ENCODE assay signal across 13 cellular contexts in the genomic region with DNA sequence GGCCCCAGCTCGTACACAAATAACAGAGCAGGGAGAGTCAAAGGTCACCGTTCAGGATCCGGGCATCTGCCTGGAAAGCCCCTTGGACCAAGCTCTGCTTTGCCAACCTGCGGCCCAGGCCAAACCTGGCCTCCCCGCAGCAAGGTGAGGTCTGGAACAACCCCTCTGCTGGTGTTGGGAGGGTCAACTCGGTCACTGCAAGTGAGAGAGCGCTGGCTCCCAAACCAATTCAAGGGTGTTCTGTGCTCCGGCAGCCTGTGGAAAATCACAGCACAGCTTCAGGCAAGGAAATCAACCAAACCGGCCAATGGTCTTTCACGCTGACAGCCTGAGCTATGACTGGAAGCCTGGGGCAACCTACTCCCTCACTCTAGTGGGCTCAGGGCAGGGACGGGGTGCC.
DNase-seq lines count a peak whose midpoint lies in the region; ATAC-seq, FAIRE-seq and TF ChIP-seq lines count a peak whose summit lies in the region.
"Had no signal": no experiment of that assay in that cellular context is flagged by ENCODE, and none has a peak within 500 bp of the region (broad histone marks: within the 10 kb centered on the region; RNA-seq: fewer than 3 reads in every experiment).

No MANE protein-coding gene starts in this region.

- DNase-seq in H9 (no peak), GM12878 (ENCODE audit: low read depth, low spot score) (no peak), smooth muscle cell (lab: John Stamatoyannopoulos, UW; ENCODE audit: unreplicated experiment) (no peak), WERI-Rb-1 (no peak), retina (no peak)
- DNase-seq: activated CD4-positive, CD25-positive, alpha-beta regulatory T cell treated with anti-CD3 and anti-CD28 coated beads, Interleukin-2, amount 50 U/mL, for 72 hours; DMS53; immature natural killer cell; stimulated activated CD4-positive, alpha-beta T cell treated with anti-CD3 and anti-CD28 coated beads, Interleukin-2, amount 100 ng/mL, for 24 hours had no signal

- no peaks in the 10 kb centered on the region for H3K9me3 Mint-ChIP-seq in H9
- H3K9me3 Mint-ChIP-seq: central memory CD8-positive, alpha-beta T cell; immature natural killer cell had no signal

- no peak overlapping the region for H4K5ac ChIP-seq in H9 (ENCODE audit: insufficient read length, low read depth, low read length)

- TF ChIP-seq EP300 in GM12878 (IDR thresholded peaks at IDR 0.05; ENCODE audit: borderline replicate concordance in 1 of 2, control insufficient read depth in 1 of 2, low read depth in 2 of 2, low read length in 2 of 2): no peak

- H3K27ac Mint-ChIP-seq in H9: peak overlapping the region in 2 of 3 experiments; percentile 11 to 90; a peak in 3 of 7 replicates

- no peak overlapping the region for H2BK5ac ChIP-seq in H9 (ENCODE audit: insufficient read length, low read length)

- CTCF ChIA-PET in GM12878 (lab: Yijun Ruan, JAX): interaction anchor here (1.2 kb wide), 1 partner anchor 146 kb away, joined by 3 read pairs; no protein-coding TSS in a partner anchor

- no peak for TF ChIP-seq RAD21 in GM12878 (IDR thresholded peaks at IDR 0.05; ENCODE audit: insufficient read depth, low read depth, low read length)

- peaks cover 4% of the 10 kb centered on the region; the same call in 1 of the 2 replicates for H3K4me1 ChIP-seq in H9 (ENCODE audit: insufficient read depth, low read length)
- peaks cover 10% of the 10 kb centered on the region for H3K4me1 ChIP-seq in GM12878 (ENCODE audit: control insufficient read depth, insufficient read depth, low read length)
- peaks cover 18% of the 10 kb centered on the region for H3K4me1 ChIP-seq in smooth muscle cell (ENCODE audit: low read depth)

- SMC1A ChIA-PET in GM12878 (lab: Charles Lee; ENCODE audit: uncharacterized antibody, unreplicated experiment): interaction anchor here (0.6 to 1.5 kb wide), 3 partner anchors 11 to 147 kb away, joined by 3 to 4 read pairs (median 3); no protein-coding TSS in a partner anchor

- TF ChIP-seq POLR2A in GM12878 (IDR thresholded peaks at IDR 0.05; ENCODE audit: low read depth, low read length): no peak

- peaks cover 51% of the 10 kb centered on the region for H3F3A ChIP-seq in smooth muscle cell (ENCODE audit: low read depth)

- H3K4me3 Mint-ChIP-seq in H9: no peak overlapping the region
- H3K4me3 Mint-ChIP-seq: central memory CD8-positive, alpha-beta T cell; immature natural killer cell had no signal

- intact Hi-C loops in GM12878 (cut with micrococcal nuclease; ENCODE audit: unreplicated experiment): no loop called here

- H3K18ac ChIP-seq in H9 (ENCODE audit: insufficient read length, low read depth, low read length): no peak overlapping the region

- no peak overlapping the region for H4K8ac ChIP-seq in H9 (replicated peaks; ENCODE audit: insufficient read length, low read depth, low read length)

- H3K27me3 ChIP-seq in H9 (ENCODE audit: insufficient read depth, low read length) (no peaks in the 10 kb centered on the region), GM12878 (replicated peaks in 1 of 2; ENCODE audit: control insufficient read depth in 2 of 2, insufficient read depth in 2 of 2, low read length in 1 of 2) (no peaks in the 10 kb centered on the region), layer of hippocampus (ENCODE audit: control insufficient read depth, insufficient read depth, low read length) (no peaks in the 10 kb centered on the region), smooth muscle cell (ENCODE audit: low read depth) (no peaks in the 10 kb centered on the region), WERI-Rb-1 (ENCODE audit: insufficient read depth, low read depth, severe bottlenecking) (no peaks in the 10 kb centered on the region)

- no peaks in the 10 kb centered on the region for H3K23me2 ChIP-seq in H9 (ENCODE audit: insufficient read length, low read depth, low read length, poor library complexity, severe bottlenecking)

- H3K4me1 Mint-ChIP-seq in H9: peaks cover 19 to 22% of the 10 kb centered on the region in 2 experiments

- H2BK120ac ChIP-seq in H9 (ENCODE audit: low read depth, low read length, poor library complexity, severe bottlenecking): no peak overlapping the region

- no peaks in the 10 kb centered on the region for H3K9me3 ChIP-seq in H9 (ENCODE audit: control insufficient read depth, low read depth, low read length)
- H3K9me3 ChIP-seq in GM12878 (replicated peaks; ENCODE audit: control insufficient read depth, insufficient read depth, low read length): no peaks in the 10 kb centered on the region
- H3K9me3 ChIP-seq in smooth muscle cell (replicated peaks; ENCODE audit: low read depth): no peaks in the 10 kb centered on the region
- no peaks in the 10 kb centered on the region for H3K9me3 ChIP-seq in WERI-Rb-1 (ENCODE audit: severe bottlenecking)

- in situ Hi-C loops in GM12878 (cut with MboI): no loop called here

- TF ChIP-seq CTCF in H9 (conservative IDR thresholded peaks at IDR 0.05) (no peak), GM12878 (IDR thresholded peaks at IDR 0.05 in 2 of 3, conservative IDR thresholded peaks at IDR 0.05 in 1 of 3; ENCODE audit: control insufficient read depth in 2 of 3, extremely low read depth in 1 of 3, insufficient read depth in 1 of 3, low read depth in 3 of 3, low read length in 3 of 3) (no peak), smooth muscle cell (IDR thresholded peaks at IDR 0.05; ENCODE audit: borderline replicate concordance, insufficient read depth, poor library complexity, severe bottlenecking) (no peak), WERI-Rb-1 (IDR thresholded peaks at IDR 0.05; ENCODE audit: low read depth, low read length) (no peak)

- H4K91ac ChIP-seq in H9 (ENCODE audit: insufficient read length, low read depth, low read length): no peak overlapping the region

- no peak overlapping the region for H2AFZ ChIP-seq in H9 (ENCODE audit: low read length)
- H2AFZ ChIP-seq in GM12878 (ENCODE audit: control insufficient read depth, low read depth, low read length): no peak overlapping the region
- H2AFZ ChIP-seq in smooth muscle cell (ENCODE audit: low read depth): no peak overlapping the region

- TSS peak; percentile 18 for BruUV-seq in GM12878 (replicated peaks; lab: Mats Ljungman, UMichigan)

- H3K9ac ChIP-seq in H9 (ENCODE audit: extremely low read depth, insufficient read length, low read length) (no peak overlapping the region), GM12878 (ENCODE audit: control insufficient read depth, insufficient read depth, low read length) (no peak overlapping the region), smooth muscle cell (ENCODE audit: low read depth) (no peak overlapping the region)

- RAD21 ChIA-PET in GM12878 (lab: Charles Lee; ENCODE audit: unreplicated experiment): no interaction called here

- H3K36me3 Mint-ChIP-seq in H9 (ENCODE audit: insufficient read depth in 1 of 3, low read depth in 3 of 3): peaks cover 63 to 90% (median 79%) of the 10 kb centered on the region in 3 experiments

- H2BK20ac ChIP-seq in H9 (ENCODE audit: low read depth, low read length, poor library complexity, severe bottlenecking): no peak overlapping the region

- H2AK5ac ChIP-seq in H9 (ENCODE audit: insufficient read length, low read length): no peak overlapping the region

- FAIRE-seq in GM12878 (lab: Jason Lieb, UNC): no peak

- H3K27ac ChIP-seq in H9 (ENCODE audit: insufficient read length, low read depth, low read length) (no peak overlapping the region), GM12878 (ENCODE audit: control insufficient read depth, insufficient read depth) (no peak overlapping the region), layer of hippocampus (ENCODE audit: low read depth, low read length) (peak overlapping the region; percentile 81), smooth muscle cell (ENCODE audit: low read depth) (peak overlapping the region; percentile 100), WERI-Rb-1 (no peak overlapping the region)

- H3K36me3 ChIP-seq in GM12878 (ENCODE audit: control insufficient read depth in 2 of 2, insufficient read depth in 2 of 2, low read length in 1 of 2) (peaks cover 63 to 78% of the 10 kb centered on the region in 2 experiments), smooth muscle cell (ENCODE audit: low read depth) (peaks cover 7% of the 10 kb centered on the region), WERI-Rb-1 (peaks cover 78% of the 10 kb centered on the region)

- no peak overlapping the region for H3K4ac ChIP-seq in H9 (ENCODE audit: low read depth, low read length)

- H2BK12ac ChIP-seq in H9 (ENCODE audit: insufficient read length, low read depth, low read length): no peak overlapping the region

- H3K56ac ChIP-seq in H9 (ENCODE audit: insufficient read length, low read depth, low read length): no peak overlapping the region

- H2BK15ac ChIP-seq in H9 (ENCODE audit: low read depth, low read length): no peak overlapping the region

- H3K79me2 ChIP-seq in H9 (ENCODE audit: insufficient read depth, low read length): peaks cover 6% of the 10 kb centered on the region; the same call in 1 of the 2 replicates
- H3K79me2 ChIP-seq in GM12878 (ENCODE audit: control insufficient read depth, insufficient read depth, low read length): peaks cover 17% of the 10 kb centered on the region
- peaks cover 84% of the 10 kb centered on the region for H3K79me2 ChIP-seq in smooth muscle cell (ENCODE audit: low read depth)

- no peak overlapping the region for H3K14ac ChIP-seq in H9 (ENCODE audit: insufficient read depth, low read length)

- ATAC-seq in GM12878: no peak
- no peak for ATAC-seq in GM18517 (IDR thresholded peaks at IDR 0.05; ENCODE audit: unreplicated experiment)
- ATAC-seq in GM21723 (IDR thresholded peaks at IDR 0.05; ENCODE audit: unreplicated experiment): no peak

- H3K4me3 ChIP-seq in GM12878: no peak overlapping the region
- no peak overlapping the region for H3K4me3 ChIP-seq in smooth muscle cell
- H3K4me3 ChIP-seq in WERI-Rb-1 (ENCODE audit: low read depth, low read length): no peak overlapping the region

- no peaks in the 10 kb centered on the region for H3K79me1 ChIP-seq in H9 (ENCODE audit: insufficient read depth, low read depth, low read length, poor library complexity, severe bottlenecking)

- H3K23ac ChIP-seq in H9 (ENCODE audit: insufficient read length, low read depth, low read length): no peak overlapping the region

- no peak overlapping the region for H3T11ph ChIP-seq in H9 (ENCODE audit: low read length)

- no CpG with 5 or more reads among the region's 11 CpGs for WGBS in H9 (ENCODE audit: extremely low coverage, insufficient read length, low lambda C conversion rate)
- WGBS in GM12878 (ENCODE audit: insufficient coverage, insufficient replicate concordance, low lambda C conversion rate, missing lambda C conversion rate): 77% methylated on average over 11 of the region's 11 CpGs
- WGBS in smooth muscle cell (ENCODE audit: low lambda C conversion rate): 90% methylated on average over 11 of the region's 11 CpGs

- H4K20me1 ChIP-seq in H9 (ENCODE audit: control insufficient read depth, insufficient read depth, insufficient read length) (peaks cover 2% of the 10 kb centered on the region), GM12878 (ENCODE audit: control insufficient read depth, insufficient read depth) (no peaks in the 10 kb centered on the region), smooth muscle cell (ENCODE audit: low read depth) (peaks cover 72% of the 10 kb centered on the region)

- H3K4me2 ChIP-seq in H9 (ENCODE audit: insufficient read depth, insufficient read length, low read length) (no peak overlapping the region), GM12878 (ENCODE audit: control insufficient read depth, insufficient read depth) (no peak overlapping the region), smooth muscle cell (no peak overlapping the region)

- no peaks in the 10 kb centered on the region for H3K27me3 Mint-ChIP-seq in H9 (ENCODE audit: low read depth)
- H3K27me3 Mint-ChIP-seq: central memory CD8-positive, alpha-beta T cell had no signal

- POLR2A ChIA-PET in GM12878 (lab: Charles Lee): interaction anchor here (0.6 kb wide), 1 partner anchor 18 kb away, joined by 3 read pairs; no protein-coding TSS in a partner anchor

Comparison
In these comparisons a context has a peak if more than half of its experiments do, and no peak if none do; other contexts are left out.
1. H3K27ac ChIP-seq: peak in layer of hippocampus (single experiment) and smooth muscle cell (single experiment); none in H9 (single experiment), GM12878 (single experiment) and WERI-Rb-1 (single experiment).